ENCODE assay signal across 1 cellular context in the genomic region with DNA sequence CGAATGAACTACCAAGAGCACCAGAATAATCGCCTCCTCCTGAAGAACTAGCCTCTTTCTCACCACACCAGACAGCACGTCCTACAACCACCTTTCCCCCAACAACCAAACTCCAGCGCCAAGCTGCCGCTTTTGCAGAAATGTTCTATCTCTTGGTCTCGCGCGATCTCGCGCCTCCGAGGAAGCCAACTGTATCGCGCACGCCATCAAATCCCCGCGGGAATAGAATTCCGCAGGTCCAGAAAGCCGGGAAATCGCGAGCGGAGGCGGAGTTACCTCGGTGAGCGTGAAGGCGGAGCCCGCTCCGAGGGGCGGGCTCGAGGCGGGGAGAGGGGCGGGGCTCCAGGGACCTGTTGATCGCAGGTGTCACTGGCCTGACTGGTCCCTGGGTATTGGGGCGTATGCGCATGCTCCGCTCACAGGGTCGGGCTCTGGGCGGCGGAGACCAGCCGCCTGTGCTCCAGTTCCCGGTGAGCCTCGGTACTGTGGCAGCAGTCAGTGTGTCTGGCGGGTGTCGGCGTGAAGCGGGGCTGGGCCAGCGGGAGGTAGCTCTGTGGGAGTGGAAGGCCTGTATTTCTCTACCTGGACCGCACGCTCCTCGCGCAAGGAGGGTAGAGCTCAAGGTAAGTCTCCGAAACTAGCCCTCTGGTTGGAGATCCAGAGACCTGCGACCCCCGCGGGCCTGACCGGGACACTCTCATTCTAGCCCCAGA.
TF ChIP-seq lines count a peak whose summit lies in the region.

A gene (plus strand): TSS at position 463 of the 713 bp plus-strand sequence. CDS start 27,047 bp downstream, outside the sequence.

TF ChIP-seq in HepG2, 621 proteins besides CTCF, POLR2A, EP300 and RAD21 (continued from another document and continues in another):
- TF ChIP-seq ZNF530 (CRISPR knock-in tag; IDR thresholded peaks at IDR 0.05; ENCODE audit: low read depth) (0 out of 2 replicates have a peak, but pooled peaks have one; percentile 74), DNMT1 (CRISPR knock-in tag; IDR thresholded peaks at IDR 0.05) (no peak), SUZ12 (IDR thresholded peaks at IDR 0.05; ENCODE audit: low read depth, low read length) (no peak), ZNF501 (CRISPR knock-in tag; IDR thresholded peaks at IDR 0.05) (peak; percentile 86), ELF3 (CRISPR knock-in tag; IDR thresholded peaks at IDR 0.05) (no peak; the same call in 1 of the 2 replicates), SALL2 (CRISPR knock-in tag; IDR thresholded peaks at IDR 0.05) (peak; percentile 63), ERF (CRISPR knock-in tag; IDR thresholded peaks at IDR 0.05) (peak; percentile 25; the same call in 1 of the 2 replicates), ZNF790 (CRISPR knock-in tag; IDR thresholded peaks at IDR 0.05; ENCODE audit: borderline replicate concordance) (no peak; the same call in 1 of the 2 replicates), ZNF652 (CRISPR knock-in tag; IDR thresholded peaks at IDR 0.05; ENCODE audit: borderline replicate concordance, low read depth) (peak; percentile 31; the same call in 1 of the 2 replicates), ZNF33B (CRISPR knock-in tag; IDR thresholded peaks at IDR 0.05) (peak; percentile 66), MTA3 (CRISPR knock-in tag; IDR thresholded peaks at IDR 0.05) (no peak), ARNT2 (CRISPR knock-in tag; IDR thresholded peaks at IDR 0.05; ENCODE audit: low read depth) (peak; percentile 45), ZFAT (CRISPR knock-in tag; conservative IDR thresholded peaks at IDR 0.05) (no peak), ASH2L (IDR thresholded peaks at IDR 0.05; ENCODE audit: insufficient read length, low read depth, low read length) (peak; percentile 83), ZNF333 (CRISPR knock-in tag; IDR thresholded peaks at IDR 0.05; ENCODE audit: borderline replicate concordance) (0 out of 2 replicates have a peak, but pooled peaks have one; percentile 78), NFYC (CRISPR knock-in tag; IDR thresholded peaks at IDR 0.05) (no peak), SMAD9 (CRISPR knock-in tag; IDR thresholded peaks at IDR 0.05) (0 out of 2 replicates have a peak, but pooled peaks have one; percentile 26), IKZF4 (CRISPR knock-in tag; IDR thresholded peaks at IDR 0.05; ENCODE audit: borderline replicate concordance, low read depth, not compliant biosample characterization) (no peak), ZNF547 (CRISPR knock-in tag; IDR thresholded peaks at IDR 0.05) (peak; percentile 67; the same call in 1 of the 2 replicates)
- TF ChIP-seq, protein P1, sequence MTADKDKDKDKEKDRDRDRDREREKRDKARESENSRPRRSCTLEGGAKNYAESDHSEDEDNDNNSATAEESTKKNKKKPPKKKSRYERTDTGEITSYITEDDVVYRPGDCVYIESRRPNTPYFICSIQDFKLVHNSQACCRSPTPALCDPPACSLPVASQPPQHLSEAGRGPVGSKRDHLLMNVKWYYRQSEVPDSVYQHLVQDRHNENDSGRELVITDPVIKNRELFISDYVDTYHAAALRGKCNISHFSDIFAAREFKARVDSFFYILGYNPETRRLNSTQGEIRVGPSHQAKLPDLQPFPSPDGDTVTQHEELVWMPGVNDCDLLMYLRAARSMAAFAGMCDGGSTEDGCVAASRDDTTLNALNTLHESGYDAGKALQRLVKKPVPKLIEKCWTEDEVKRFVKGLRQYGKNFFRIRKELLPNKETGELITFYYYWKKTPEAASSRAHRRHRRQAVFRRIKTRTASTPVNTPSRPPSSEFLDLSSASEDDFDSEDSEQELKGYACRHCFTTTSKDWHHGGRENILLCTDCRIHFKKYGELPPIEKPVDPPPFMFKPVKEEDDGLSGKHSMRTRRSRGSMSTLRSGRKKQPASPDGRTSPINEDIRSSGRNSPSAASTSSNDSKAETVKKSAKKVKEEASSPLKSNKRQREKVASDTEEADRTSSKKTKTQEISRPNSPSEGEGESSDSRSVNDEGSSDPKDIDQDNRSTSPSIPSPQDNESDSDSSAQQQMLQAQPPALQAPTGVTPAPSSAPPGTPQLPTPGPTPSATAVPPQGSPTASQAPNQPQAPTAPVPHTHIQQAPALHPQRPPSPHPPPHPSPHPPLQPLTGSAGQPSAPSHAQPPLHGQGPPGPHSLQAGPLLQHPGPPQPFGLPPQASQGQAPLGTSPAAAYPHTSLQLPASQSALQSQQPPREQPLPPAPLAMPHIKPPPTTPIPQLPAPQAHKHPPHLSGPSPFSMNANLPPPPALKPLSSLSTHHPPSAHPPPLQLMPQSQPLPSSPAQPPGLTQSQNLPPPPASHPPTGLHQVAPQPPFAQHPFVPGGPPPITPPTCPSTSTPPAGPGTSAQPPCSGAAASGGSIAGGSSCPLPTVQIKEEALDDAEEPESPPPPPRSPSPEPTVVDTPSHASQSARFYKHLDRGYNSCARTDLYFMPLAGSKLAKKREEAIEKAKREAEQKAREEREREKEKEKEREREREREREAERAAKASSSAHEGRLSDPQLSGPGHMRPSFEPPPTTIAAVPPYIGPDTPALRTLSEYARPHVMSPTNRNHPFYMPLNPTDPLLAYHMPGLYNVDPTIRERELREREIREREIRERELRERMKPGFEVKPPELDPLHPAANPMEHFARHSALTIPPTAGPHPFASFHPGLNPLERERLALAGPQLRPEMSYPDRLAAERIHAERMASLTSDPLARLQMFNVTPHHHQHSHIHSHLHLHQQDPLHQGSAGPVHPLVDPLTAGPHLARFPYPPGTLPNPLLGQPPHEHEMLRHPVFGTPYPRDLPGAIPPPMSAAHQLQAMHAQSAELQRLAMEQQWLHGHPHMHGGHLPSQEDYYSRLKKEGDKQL (CRISPR knock-in tag; IDR thresholded peaks at IDR 0.05; ENCODE audit: low read depth) = no peak
- TF ChIP-seq, protein P2, sequence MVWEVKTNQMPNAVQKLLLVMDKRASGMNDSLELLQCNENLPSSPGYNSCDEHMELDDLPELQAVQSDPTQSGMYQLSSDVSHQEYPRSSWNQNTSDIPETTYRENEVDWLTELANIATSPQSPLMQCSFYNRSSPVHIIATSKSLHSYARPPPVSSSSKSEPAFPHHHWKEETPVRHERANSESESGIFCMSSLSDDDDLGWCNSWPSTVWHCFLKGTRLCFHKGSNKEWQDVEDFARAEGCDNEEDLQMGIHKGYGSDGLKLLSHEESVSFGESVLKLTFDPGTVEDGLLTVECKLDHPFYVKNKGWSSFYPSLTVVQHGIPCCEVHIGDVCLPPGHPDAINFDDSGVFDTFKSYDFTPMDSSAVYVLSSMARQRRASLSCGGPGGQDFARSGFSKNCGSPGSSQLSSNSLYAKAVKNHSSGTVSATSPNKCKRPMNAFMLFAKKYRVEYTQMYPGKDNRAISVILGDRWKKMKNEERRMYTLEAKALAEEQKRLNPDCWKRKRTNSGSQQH (CRISPR knock-in tag; IDR thresholded peaks at IDR 0.05; ENCODE audit: low read depth) = peak; percentile 52; the same call in 1 of the 2 replicates
- TF ChIP-seq, protein P3, sequence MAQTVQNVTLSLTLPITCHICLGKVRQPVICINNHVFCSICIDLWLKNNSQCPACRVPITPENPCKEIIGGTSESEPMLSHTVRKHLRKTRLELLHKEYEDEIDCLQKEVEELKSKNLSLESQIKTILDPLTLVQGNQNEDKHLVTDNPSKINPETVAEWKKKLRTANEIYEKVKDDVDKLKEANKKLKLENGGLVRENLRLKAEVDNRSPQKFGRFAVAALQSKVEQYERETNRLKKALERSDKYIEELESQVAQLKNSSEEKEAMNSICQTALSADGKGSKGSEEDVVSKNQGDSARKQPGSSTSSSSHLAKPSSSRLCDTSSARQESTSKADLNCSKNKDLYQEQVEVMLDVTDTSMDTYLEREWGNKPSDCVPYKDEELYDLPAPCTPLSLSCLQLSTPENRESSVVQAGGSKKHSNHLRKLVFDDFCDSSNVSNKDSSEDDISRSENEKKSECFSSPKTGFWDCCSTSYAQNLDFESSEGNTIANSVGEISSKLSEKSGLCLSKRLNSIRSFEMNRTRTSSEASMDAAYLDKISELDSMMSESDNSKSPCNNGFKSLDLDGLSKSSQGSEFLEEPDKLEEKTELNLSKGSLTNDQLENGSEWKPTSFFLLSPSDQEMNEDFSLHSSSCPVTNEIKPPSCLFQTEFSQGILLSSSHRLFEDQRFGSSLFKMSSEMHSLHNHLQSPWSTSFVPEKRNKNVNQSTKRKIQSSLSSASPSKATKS (CRISPR knock-in tag; IDR thresholded peaks at IDR 0.05) = no peak
- TF ChIP-seq, protein P4, sequence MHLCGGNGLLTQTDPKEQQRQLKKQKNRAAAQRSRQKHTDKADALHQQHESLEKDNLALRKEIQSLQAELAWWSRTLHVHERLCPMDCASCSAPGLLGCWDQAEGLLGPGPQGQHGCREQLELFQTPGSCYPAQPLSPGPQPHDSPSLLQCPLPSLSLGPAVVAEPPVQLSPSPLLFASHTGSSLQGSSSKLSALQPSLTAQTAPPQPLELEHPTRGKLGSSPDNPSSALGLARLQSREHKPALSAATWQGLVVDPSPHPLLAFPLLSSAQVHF (CRISPR knock-in tag; IDR thresholded peaks at IDR 0.05) = no peak
- TF ChIP-seq, protein P5, sequence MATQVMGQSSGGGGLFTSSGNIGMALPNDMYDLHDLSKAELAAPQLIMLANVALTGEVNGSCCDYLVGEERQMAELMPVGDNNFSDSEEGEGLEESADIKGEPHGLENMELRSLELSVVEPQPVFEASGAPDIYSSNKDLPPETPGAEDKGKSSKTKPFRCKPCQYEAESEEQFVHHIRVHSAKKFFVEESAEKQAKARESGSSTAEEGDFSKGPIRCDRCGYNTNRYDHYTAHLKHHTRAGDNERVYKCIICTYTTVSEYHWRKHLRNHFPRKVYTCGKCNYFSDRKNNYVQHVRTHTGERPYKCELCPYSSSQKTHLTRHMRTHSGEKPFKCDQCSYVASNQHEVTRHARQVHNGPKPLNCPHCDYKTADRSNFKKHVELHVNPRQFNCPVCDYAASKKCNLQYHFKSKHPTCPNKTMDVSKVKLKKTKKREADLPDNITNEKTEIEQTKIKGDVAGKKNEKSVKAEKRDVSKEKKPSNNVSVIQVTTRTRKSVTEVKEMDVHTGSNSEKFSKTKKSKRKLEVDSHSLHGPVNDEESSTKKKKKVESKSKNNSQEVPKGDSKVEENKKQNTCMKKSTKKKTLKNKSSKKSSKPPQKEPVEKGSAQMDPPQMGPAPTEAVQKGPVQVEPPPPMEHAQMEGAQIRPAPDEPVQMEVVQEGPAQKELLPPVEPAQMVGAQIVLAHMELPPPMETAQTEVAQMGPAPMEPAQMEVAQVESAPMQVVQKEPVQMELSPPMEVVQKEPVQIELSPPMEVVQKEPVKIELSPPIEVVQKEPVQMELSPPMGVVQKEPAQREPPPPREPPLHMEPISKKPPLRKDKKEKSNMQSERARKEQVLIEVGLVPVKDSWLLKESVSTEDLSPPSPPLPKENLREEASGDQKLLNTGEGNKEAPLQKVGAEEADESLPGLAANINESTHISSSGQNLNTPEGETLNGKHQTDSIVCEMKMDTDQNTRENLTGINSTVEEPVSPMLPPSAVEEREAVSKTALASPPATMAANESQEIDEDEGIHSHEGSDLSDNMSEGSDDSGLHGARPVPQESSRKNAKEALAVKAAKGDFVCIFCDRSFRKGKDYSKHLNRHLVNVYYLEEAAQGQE (IDR thresholded peaks at IDR 0.05; ENCODE audit: borderline replicate concordance in 1 of 2, low read depth in 1 of 2, low read length in 2 of 2) = 0 out of 4 replicates have a peak, but pooled peaks of 1 of the 2 experiments have one; percentile 57
- TF ChIP-seq, protein P6, sequence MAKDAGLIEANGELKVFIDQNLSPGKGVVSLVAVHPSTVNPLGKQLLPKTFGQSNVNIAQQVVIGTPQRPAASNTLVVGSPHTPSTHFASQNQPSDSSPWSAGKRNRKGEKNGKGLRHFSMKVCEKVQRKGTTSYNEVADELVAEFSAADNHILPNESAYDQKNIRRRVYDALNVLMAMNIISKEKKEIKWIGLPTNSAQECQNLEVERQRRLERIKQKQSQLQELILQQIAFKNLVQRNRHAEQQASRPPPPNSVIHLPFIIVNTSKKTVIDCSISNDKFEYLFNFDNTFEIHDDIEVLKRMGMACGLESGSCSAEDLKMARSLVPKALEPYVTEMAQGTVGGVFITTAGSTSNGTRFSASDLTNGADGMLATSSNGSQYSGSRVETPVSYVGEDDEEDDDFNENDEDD (CRISPR knock-in tag; IDR thresholded peaks at IDR 0.05; ENCODE audit: borderline replicate concordance) = peak; percentile 78; the same call in 1 of the 2 replicates
- TF ChIP-seq, protein P7, sequence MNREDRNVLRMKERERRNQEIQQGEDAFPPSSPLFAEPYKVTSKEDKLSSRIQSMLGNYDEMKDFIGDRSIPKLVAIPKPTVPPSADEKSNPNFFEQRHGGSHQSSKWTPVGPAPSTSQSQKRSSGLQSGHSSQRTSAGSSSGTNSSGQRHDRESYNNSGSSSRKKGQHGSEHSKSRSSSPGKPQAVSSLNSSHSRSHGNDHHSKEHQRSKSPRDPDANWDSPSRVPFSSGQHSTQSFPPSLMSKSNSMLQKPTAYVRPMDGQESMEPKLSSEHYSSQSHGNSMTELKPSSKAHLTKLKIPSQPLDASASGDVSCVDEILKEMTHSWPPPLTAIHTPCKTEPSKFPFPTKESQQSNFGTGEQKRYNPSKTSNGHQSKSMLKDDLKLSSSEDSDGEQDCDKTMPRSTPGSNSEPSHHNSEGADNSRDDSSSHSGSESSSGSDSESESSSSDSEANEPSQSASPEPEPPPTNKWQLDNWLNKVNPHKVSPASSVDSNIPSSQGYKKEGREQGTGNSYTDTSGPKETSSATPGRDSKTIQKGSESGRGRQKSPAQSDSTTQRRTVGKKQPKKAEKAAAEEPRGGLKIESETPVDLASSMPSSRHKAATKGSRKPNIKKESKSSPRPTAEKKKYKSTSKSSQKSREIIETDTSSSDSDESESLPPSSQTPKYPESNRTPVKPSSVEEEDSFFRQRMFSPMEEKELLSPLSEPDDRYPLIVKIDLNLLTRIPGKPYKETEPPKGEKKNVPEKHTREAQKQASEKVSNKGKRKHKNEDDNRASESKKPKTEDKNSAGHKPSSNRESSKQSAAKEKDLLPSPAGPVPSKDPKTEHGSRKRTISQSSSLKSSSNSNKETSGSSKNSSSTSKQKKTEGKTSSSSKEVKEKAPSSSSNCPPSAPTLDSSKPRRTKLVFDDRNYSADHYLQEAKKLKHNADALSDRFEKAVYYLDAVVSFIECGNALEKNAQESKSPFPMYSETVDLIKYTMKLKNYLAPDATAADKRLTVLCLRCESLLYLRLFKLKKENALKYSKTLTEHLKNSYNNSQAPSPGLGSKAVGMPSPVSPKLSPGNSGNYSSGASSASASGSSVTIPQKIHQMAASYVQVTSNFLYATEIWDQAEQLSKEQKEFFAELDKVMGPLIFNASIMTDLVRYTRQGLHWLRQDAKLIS (CRISPR knock-in tag; IDR thresholded peaks at IDR 0.05) = no peak
- TF ChIP-seq, protein P8, sequence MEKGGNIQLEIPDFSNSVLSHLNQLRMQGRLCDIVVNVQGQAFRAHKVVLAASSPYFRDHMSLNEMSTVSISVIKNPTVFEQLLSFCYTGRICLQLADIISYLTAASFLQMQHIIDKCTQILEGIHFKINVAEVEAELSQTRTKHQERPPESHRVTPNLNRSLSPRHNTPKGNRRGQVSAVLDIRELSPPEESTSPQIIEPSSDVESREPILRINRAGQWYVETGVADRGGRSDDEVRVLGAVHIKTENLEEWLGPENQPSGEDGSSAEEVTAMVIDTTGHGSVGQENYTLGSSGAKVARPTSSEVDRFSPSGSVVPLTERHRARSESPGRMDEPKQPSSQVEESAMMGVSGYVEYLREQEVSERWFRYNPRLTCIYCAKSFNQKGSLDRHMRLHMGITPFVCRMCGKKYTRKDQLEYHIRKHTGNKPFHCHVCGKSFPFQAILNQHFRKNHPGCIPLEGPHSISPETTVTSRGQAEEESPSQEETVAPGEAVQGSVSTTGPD (CRISPR knock-in tag; IDR thresholded peaks at IDR 0.05) = no peak
- TF ChIP-seq, protein P9, sequence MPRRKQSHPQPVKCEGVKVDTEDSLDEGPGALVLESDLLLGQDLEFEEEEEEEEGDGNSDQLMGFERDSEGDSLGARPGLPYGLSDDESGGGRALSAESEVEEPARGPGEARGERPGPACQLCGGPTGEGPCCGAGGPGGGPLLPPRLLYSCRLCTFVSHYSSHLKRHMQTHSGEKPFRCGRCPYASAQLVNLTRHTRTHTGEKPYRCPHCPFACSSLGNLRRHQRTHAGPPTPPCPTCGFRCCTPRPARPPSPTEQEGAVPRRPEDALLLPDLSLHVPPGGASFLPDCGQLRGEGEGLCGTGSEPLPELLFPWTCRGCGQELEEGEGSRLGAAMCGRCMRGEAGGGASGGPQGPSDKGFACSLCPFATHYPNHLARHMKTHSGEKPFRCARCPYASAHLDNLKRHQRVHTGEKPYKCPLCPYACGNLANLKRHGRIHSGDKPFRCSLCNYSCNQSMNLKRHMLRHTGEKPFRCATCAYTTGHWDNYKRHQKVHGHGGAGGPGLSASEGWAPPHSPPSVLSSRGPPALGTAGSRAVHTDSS (CRISPR knock-in tag; conservative IDR thresholded peaks at IDR 0.05) = no peak
